ENCODE assay signal across 14 cellular contexts in genomic region chr16:24116989-24117388, GRCh38.
DNase-seq lines count a peak whose midpoint lies in the region; TF ChIP-seq lines count a peak whose summit lies in the region.
"Had no signal": no experiment of that assay in that cellular context is flagged by ENCODE, and none has a peak within 500 bp of the region (broad histone marks: within the 10 kb centered on the region; RNA-seq: fewer than 3 reads in every experiment).

No MANE protein-coding gene starts in this region.

- H3K27ac Mint-ChIP-seq in activated T-helper 2 cell treated with anti-CD3 and anti-CD28 coated beads, Interferon-gamma antibody, Interleukin-2, Interleukin-4, amounts not matched to agents 10 μg/mL and 5 μg/mL and 100 μg/mL, durations not matched to agents 14 hours and 24 hours and 36 hours: no peak overlapping the region
- H3K27ac Mint-ChIP-seq in nephron progenitor cell: no peak overlapping the region

- 58% methylated on average over 9 of the region's 9 CpGs for WGBS in prostate gland

- CTCF ChIA-PET in HEK293 (lab: Yijun Ruan, JAX): no interaction called here

- POLR2A ChIA-PET in HEK293 (lab: Yijun Ruan, JAX): no interaction called here

- H3K4me3 ChIP-seq in HEK293 (ENCODE audit: low read depth, low read length) (no peak overlapping the region), left ventricle myocardium inferior (no peak overlapping the region), retinal pigment epithelial cell (ENCODE audit: low read length) (no peak overlapping the region), prostate gland (no peak overlapping the region)

- no peak for DNase-seq in left ventricle myocardium inferior
- DNase-seq in retinal pigment epithelial cell (ENCODE audit: low read depth): peak; percentile 83
- DNase-seq in activated T-helper 2 cell treated with anti-CD3 and anti-CD28 coated beads, Interferon-gamma antibody, Interleukin-2, Interleukin-4, amounts not matched to agents 10 μg/mL and 5 μg/mL and 100 μg/mL, durations not matched to agents 14 hours and 24 hours and 36 hours (ENCODE audit: low spot score): no peak
- DNase-seq in HPDE6-E6E7 (ENCODE audit: extremely low spot score): no peak
- no peak for DNase-seq in nephron progenitor cell
- DNase-seq in prostate gland (ENCODE audit: low spot score): no peak
- DNase-seq: EL, NCI-H1436 treated with DMSO at 0.1 percent for 48 hours, NCI-H2107, NCI-H226, NCI-H526, SK-N-SH had no signal

- H3K4me1 Mint-ChIP-seq in activated T-helper 2 cell treated with anti-CD3 and anti-CD28 coated beads, Interferon-gamma antibody, Interleukin-2, Interleukin-4, amounts not matched to agents 10 μg/mL and 5 μg/mL and 100 μg/mL, durations not matched to agents 14 hours and 24 hours and 36 hours (ENCODE audit: low read depth): no peaks in the 10 kb centered on the region
- no peaks in the 10 kb centered on the region for H3K4me1 Mint-ChIP-seq in nephron progenitor cell

- H3K36me3 ChIP-seq in HEK293 (ENCODE audit: control insufficient read depth in 2 of 2, insufficient read depth in 1 of 2, low read length in 2 of 2) (no peaks in the 10 kb centered on the region), left ventricle myocardium inferior (no peaks in the 10 kb centered on the region), prostate gland (no peaks in the 10 kb centered on the region)

- H3K4me3 Mint-ChIP-seq in activated T-helper 2 cell treated with anti-CD3 and anti-CD28 coated beads, Interferon-gamma antibody, Interleukin-2, Interleukin-4, amounts not matched to agents 10 μg/mL and 5 μg/mL and 100 μg/mL, durations not matched to agents 14 hours and 24 hours and 36 hours (ENCODE audit: low read depth): no peak overlapping the region
- no peak overlapping the region for H3K4me3 Mint-ChIP-seq in nephron progenitor cell

- no peaks in the 10 kb centered on the region for H3K9me3 Mint-ChIP-seq in activated T-helper 2 cell treated with anti-CD3 and anti-CD28 coated beads, Interferon-gamma antibody, Interleukin-2, Interleukin-4, amounts not matched to agents 10 μg/mL and 5 μg/mL and 100 μg/mL, durations not matched to agents 14 hours and 24 hours and 36 hours
- peaks cover 6% of the 10 kb centered on the region for H3K9me3 Mint-ChIP-seq in nephron progenitor cell

- H3K36me3 Mint-ChIP-seq in activated T-helper 2 cell treated with anti-CD3 and anti-CD28 coated beads, Interferon-gamma antibody, Interleukin-2, Interleukin-4, amounts not matched to agents 10 μg/mL and 5 μg/mL and 100 μg/mL, durations not matched to agents 14 hours and 24 hours and 36 hours (ENCODE audit: low read depth): peaks cover 14% of the 10 kb centered on the region
- no peaks in the 10 kb centered on the region for H3K36me3 Mint-ChIP-seq in nephron progenitor cell (ENCODE audit: low read depth)

- TF ChIP-seq POLR2A in prostate gland (IDR thresholded peaks at IDR 0.05): no peak

- TF ChIP-seq CTCF in HEK293 (tag by site-specific recombination; IDR thresholded peaks at IDR 0.05) (no peak), left ventricle myocardium inferior (IDR thresholded peaks at IDR 0.05; ENCODE audit: borderline replicate concordance) (no peak), retinal pigment epithelial cell (conservative IDR thresholded peaks at IDR 0.05; ENCODE audit: low read depth, low read length) (no peak), nephron progenitor cell (IDR thresholded peaks at IDR 0.05) (no peak), prostate gland (IDR thresholded peaks at IDR 0.05) (no peak)

- H3K27ac ChIP-seq in HEK293 (ENCODE audit: extremely low read depth, low read depth, low read length) (no peak overlapping the region), angular gyrus (ENCODE audit: low read depth, low read length) (peak overlapping the region; percentile 60), left ventricle myocardium inferior (replicated peaks) (peak overlapping the region; percentile 64), prostate gland (no peak overlapping the region)

- H3K27me3 ChIP-seq in left ventricle myocardium inferior (ENCODE audit: low read depth) (no peaks in the 10 kb centered on the region), prostate gland (replicated peaks; ENCODE audit: insufficient read depth) (no peaks in the 10 kb centered on the region)

- H3K4me1 ChIP-seq in HEK293 (ENCODE audit: control insufficient read depth, insufficient read depth, low read length): peaks cover 7% of the 10 kb centered on the region; the same call in 1 of the 2 replicates
- peaks cover 27% of the 10 kb centered on the region for H3K4me1 ChIP-seq in left ventricle myocardium inferior
- no peaks in the 10 kb centered on the region for H3K4me1 ChIP-seq in prostate gland (replicated peaks)

- no peaks in the 10 kb centered on the region for H3K27me3 Mint-ChIP-seq in activated T-helper 2 cell treated with anti-CD3 and anti-CD28 coated beads, Interferon-gamma antibody, Interleukin-2, Interleukin-4, amounts not matched to agents 10 μg/mL and 5 μg/mL and 100 μg/mL, durations not matched to agents 14 hours and 24 hours and 36 hours (ENCODE audit: low read depth)
- peaks cover 3% of the 10 kb centered on the region for H3K27me3 Mint-ChIP-seq in nephron progenitor cell (ENCODE audit: low read depth, poor library complexity)

- intact Hi-C loops in left ventricle myocardium inferior (cut with micrococcal nuclease) (no loop called here), prostate gland (cut with DNase I) (no loop called here)
- intact Hi-C loops in activated T-helper 2 cell treated with anti-CD3 and anti-CD28 coated beads, Interferon-gamma antibody, Interleukin-2, Interleukin-4, amounts not matched to agents 10 μg/mL and 5 μg/mL and 100 μg/mL, durations not matched to agents 14 hours and 24 hours and 36 hours (cut with micrococcal nuclease): no loop called here

- H3K9me3 ChIP-seq in HEK293 (ENCODE audit: control insufficient read depth, insufficient read depth, low read depth, low read length) (no peaks in the 10 kb centered on the region), left ventricle myocardium inferior (replicated peaks) (no peaks in the 10 kb centered on the region), prostate gland (no peaks in the 10 kb centered on the region)
- H3K9me3 ChIP-seq: SK-N-SH had no signal

TF ChIP-seq in HEK293, 187 proteins besides CTCF, POLR2A, EP300 and RAD21 (continues in another document):
- TF ChIP-seq ZEB2 (tag by site-specific recombination; IDR thresholded peaks at IDR 0.05): peak; percentile 51; the same call in 1 of the 2 replicates
- 0 out of 2 replicates have a peak, but pooled peaks have one; percentile 23 for TF ChIP-seq ZNF335 (tag by site-specific recombination; conservative IDR thresholded peaks at IDR 0.05)
- peak; percentile 50; the same call in 1 of the 2 replicates for TF ChIP-seq TSHZ1 (tag by site-specific recombination; IDR thresholded peaks at IDR 0.05; ENCODE audit: borderline replicate concordance)
- no peak for TF ChIP-seq ZFHX2 (tag by site-specific recombination; conservative IDR thresholded peaks at IDR 0.05)
- TF ChIP-seq ZNF266 (tag by site-specific recombination; IDR thresholded peaks at IDR 0.05; ENCODE audit: low read depth): no peak
- peak; percentile 24; the same call in 1 of the 2 replicates for TF ChIP-seq SCRT2 (tag by site-specific recombination; IDR thresholded peaks at IDR 0.05)
- TF ChIP-seq ZNF404 (tag by site-specific recombination; IDR thresholded peaks at IDR 0.05): no peak
- TF ChIP-seq ZNF629 (tag by site-specific recombination; IDR thresholded peaks at IDR 0.05): peak; percentile 62
- peak; percentile 85 for TF ChIP-seq OSR2 (tag by site-specific recombination; IDR thresholded peaks at IDR 0.05)
- TF ChIP-seq ZBTB17 (tag by site-specific recombination; IDR thresholded peaks at IDR 0.05): 0 out of 2 replicates have a peak, but pooled peaks have one; percentile 23
- TF ChIP-seq ZNF843 (tag by site-specific recombination; IDR thresholded peaks at IDR 0.05): peak; percentile 55
- TF ChIP-seq RBAK (tag by site-specific recombination; IDR thresholded peaks at IDR 0.05): no peak
- TF ChIP-seq PRDM6 (tag by site-specific recombination; IDR thresholded peaks at IDR 0.05): peak; percentile 90
- TF ChIP-seq SP7 (tag by site-specific recombination; IDR thresholded peaks at IDR 0.05): peak; percentile 35; the same call in 1 of the 2 replicates

Comparison
In these comparisons a context has a peak if more than half of its experiments do, and no peak if none do; other contexts are left out.
1. H3K27ac ChIP-seq: peak in angular gyrus (single experiment) and left ventricle myocardium inferior (single experiment); none in HEK293 (single experiment) and prostate gland (0 of 2).